ENCODE assay signal across 1 cellular context in the genomic region with DNA sequence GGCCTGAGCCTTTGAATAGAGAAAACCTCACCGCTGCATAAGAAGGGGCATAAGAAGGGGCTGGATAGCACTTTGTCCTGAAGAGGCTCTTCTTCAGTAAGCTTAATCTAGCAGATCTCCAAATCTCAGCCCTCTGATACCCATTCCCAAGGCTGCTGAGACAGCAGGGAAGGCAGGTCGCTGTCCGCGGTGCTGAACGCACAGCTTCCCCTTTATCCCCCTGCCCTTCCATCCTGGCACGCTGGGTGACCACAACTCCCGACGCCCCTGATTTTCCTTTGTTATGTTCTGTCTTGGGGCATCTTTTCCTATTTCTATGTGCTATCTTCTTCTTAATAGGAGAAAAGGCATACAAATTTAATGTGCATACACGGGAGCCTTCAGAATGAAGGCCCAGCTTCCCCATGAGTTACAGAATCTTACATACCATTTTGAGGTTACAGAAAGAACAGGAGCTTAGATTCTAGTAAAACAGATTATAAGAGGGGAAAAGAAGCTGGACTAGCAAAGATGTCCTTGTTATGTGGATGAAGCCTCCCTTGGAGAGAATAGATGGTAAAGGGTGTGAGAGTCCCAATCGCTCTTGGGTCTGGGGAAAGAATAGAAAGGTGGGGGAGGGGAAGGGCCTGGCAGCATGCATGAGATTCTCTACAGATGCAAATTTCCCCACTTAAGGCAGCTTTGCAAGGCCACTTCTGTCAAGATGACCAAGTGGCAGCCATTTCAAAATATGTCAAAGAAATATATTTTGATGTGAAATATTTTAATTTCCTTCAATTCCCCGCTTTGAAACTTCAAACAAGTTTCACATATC.
TF ChIP-seq lines count a peak whose summit lies in the region.

No MANE protein-coding gene starts in this region.

TF ChIP-seq in HepG2, 621 proteins besides CTCF, POLR2A, EP300 and RAD21 (continued from another document and continues in another):
- TF ChIP-seq WIZ (CRISPR knock-in tag; IDR thresholded peaks at IDR 0.05) (peak; percentile 90; the same call in 1 of the 2 replicates), ZNF430 (CRISPR knock-in tag; IDR thresholded peaks at IDR 0.05) (no peak), ZNF589 (CRISPR knock-in tag; conservative IDR thresholded peaks at IDR 0.05) (peak; percentile 67; the same call in 1 of the 2 replicates), SKI (IDR thresholded peaks at IDR 0.05; ENCODE audit: partially characterized antibody) (no peak), ZNF264 (CRISPR knock-in tag; IDR thresholded peaks at IDR 0.05) (peak; percentile 76; the same call in 1 of the 2 replicates), ISL2 (CRISPR knock-in tag; IDR thresholded peaks at IDR 0.05) (peak; percentile 45; the same call in 1 of the 2 replicates), ZFX (CRISPR knock-in tag; IDR thresholded peaks at IDR 0.05; ENCODE audit: low read depth) (no peak), KLF12 (CRISPR knock-in tag; IDR thresholded peaks at IDR 0.05; ENCODE audit: borderline replicate concordance) (peak; percentile 84), HOXA3 (CRISPR knock-in tag; IDR thresholded peaks at IDR 0.05) (peak; percentile 50; the same call in 1 of the 2 replicates), MTF2 (CRISPR knock-in tag; IDR thresholded peaks at IDR 0.05; ENCODE audit: borderline replicate concordance) (no peak), MYNN (CRISPR knock-in tag; IDR thresholded peaks at IDR 0.05; ENCODE audit: low read depth) (no peak), ZNF709 (CRISPR knock-in tag; IDR thresholded peaks at IDR 0.05) (no peak), YY1 (IDR thresholded peaks at IDR 0.05; ENCODE audit: insufficient read depth, insufficient replicate concordance, low read depth, low read length) (no peak), FOXP1 (IDR thresholded peaks at IDR 0.05) (no peak), FOXP1 (CRISPR knock-in tag; IDR thresholded peaks at IDR 0.05) (no peak), ZNF724P (CRISPR knock-in tag; IDR thresholded peaks at IDR 0.05; ENCODE audit: borderline replicate concordance) (peak; percentile 46; the same call in 1 of the 2 replicates), ZNF670 (CRISPR knock-in tag; IDR thresholded peaks at IDR 0.05; ENCODE audit: borderline replicate concordance) (no peak), ZNF567 (CRISPR knock-in tag; IDR thresholded peaks at IDR 0.05; ENCODE audit: borderline replicate concordance) (no peak), JDP2 (CRISPR knock-in tag; IDR thresholded peaks at IDR 0.05; ENCODE audit: borderline replicate concordance) (no peak), TOPORS (CRISPR knock-in tag; IDR thresholded peaks at IDR 0.05) (no peak), HOXA7 (CRISPR knock-in tag; IDR thresholded peaks at IDR 0.05) (no peak), ZNF510 (CRISPR knock-in tag; IDR thresholded peaks at IDR 0.05; ENCODE audit: low read depth) (no peak), ZNF10 (CRISPR knock-in tag; IDR thresholded peaks at IDR 0.05; ENCODE audit: borderline replicate concordance, low read depth) (no peak), ZNF766 (CRISPR knock-in tag; IDR thresholded peaks at IDR 0.05; ENCODE audit: borderline replicate concordance) (peak; percentile 52; the same call in 1 of the 2 replicates), FOXC1 (CRISPR knock-in tag; IDR thresholded peaks at IDR 0.05; ENCODE audit: borderline replicate concordance) (no peak), CHCHD3 (CRISPR knock-in tag; IDR thresholded peaks at IDR 0.05) (no peak), ZNF891 (CRISPR knock-in tag; IDR thresholded peaks at IDR 0.05) (peak; percentile 21; the same call in 1 of the 2 replicates), SOX13 (IDR thresholded peaks at IDR 0.05) (no peak), SOX13 (CRISPR knock-in tag; conservative IDR thresholded peaks at IDR 0.05 in 1 of 2, IDR thresholded peaks at IDR 0.05 in 1 of 2) (peak in 1 of 2 experiments; percentile 27; a peak in 1 of 4 replicates), SIX4 (CRISPR knock-in tag; IDR thresholded peaks at IDR 0.05) (0 out of 2 replicates have a peak, but pooled peaks have one; percentile 48), SRSF9 (IDR thresholded peaks at IDR 0.05; ENCODE audit: borderline replicate concordance, insufficient read depth, low read depth, low read length, poor library complexity, severe bottlenecking) (no peak), TCF12 (IDR thresholded peaks at IDR 0.05) (no peak), TCF12 (CRISPR knock-in tag; IDR thresholded peaks at IDR 0.05) (no peak), ZNF263 (CRISPR knock-in tag; IDR thresholded peaks at IDR 0.05) (0 out of 2 replicates have a peak, but pooled peaks have one; percentile 38), ZNF282 (IDR thresholded peaks at IDR 0.05; ENCODE audit: partially characterized antibody) (no peak), NFIB (CRISPR knock-in tag; IDR thresholded peaks at IDR 0.05; ENCODE audit: borderline replicate concordance) (no peak), NBN (conservative IDR thresholded peaks at IDR 0.05) (no peak), KDM4B (CRISPR knock-in tag; IDR thresholded peaks at IDR 0.05) (peak; percentile 84; the same call in 1 of the 2 replicates), ZNF749 (CRISPR knock-in tag; IDR thresholded peaks at IDR 0.05; ENCODE audit: borderline replicate concordance) (peak; percentile 67; the same call in 1 of the 2 replicates), HDAC2 (CRISPR knock-in tag; IDR thresholded peaks at IDR 0.05) (peak; percentile 68; the same call in 1 of the 2 replicates), PHF8 (CRISPR knock-in tag; IDR thresholded peaks at IDR 0.05) (no peak), ZNF550 (CRISPR knock-in tag; IDR thresholded peaks at IDR 0.05; ENCODE audit: borderline replicate concordance) (no peak), SIX1 (CRISPR knock-in tag; IDR thresholded peaks at IDR 0.05; ENCODE audit: borderline replicate concordance) (0 out of 2 replicates have a peak, but pooled peaks have one; percentile 16), NFE2L1 (CRISPR knock-in tag; IDR thresholded peaks at IDR 0.05; ENCODE audit: borderline replicate concordance) (no peak), CBFB (CRISPR knock-in tag; IDR thresholded peaks at IDR 0.05) (no peak), ZNF678 (CRISPR knock-in tag; IDR thresholded peaks at IDR 0.05) (no peak), MED13 (CRISPR knock-in tag; IDR thresholded peaks at IDR 0.05) (0 out of 2 replicates have a peak, but pooled peaks have one; percentile 37), TARDBP (CRISPR knock-in tag; IDR thresholded peaks at IDR 0.05) (no peak), ZNF326 (CRISPR knock-in tag; IDR thresholded peaks at IDR 0.05; ENCODE audit: borderline replicate concordance) (no peak), ZNF816 (CRISPR knock-in tag; IDR thresholded peaks at IDR 0.05; ENCODE audit: borderline replicate concordance) (no peak), CAMTA2 (CRISPR knock-in tag; IDR thresholded peaks at IDR 0.05; ENCODE audit: borderline replicate concordance) (no peak)
- TF ChIP-seq, protein P1, sequence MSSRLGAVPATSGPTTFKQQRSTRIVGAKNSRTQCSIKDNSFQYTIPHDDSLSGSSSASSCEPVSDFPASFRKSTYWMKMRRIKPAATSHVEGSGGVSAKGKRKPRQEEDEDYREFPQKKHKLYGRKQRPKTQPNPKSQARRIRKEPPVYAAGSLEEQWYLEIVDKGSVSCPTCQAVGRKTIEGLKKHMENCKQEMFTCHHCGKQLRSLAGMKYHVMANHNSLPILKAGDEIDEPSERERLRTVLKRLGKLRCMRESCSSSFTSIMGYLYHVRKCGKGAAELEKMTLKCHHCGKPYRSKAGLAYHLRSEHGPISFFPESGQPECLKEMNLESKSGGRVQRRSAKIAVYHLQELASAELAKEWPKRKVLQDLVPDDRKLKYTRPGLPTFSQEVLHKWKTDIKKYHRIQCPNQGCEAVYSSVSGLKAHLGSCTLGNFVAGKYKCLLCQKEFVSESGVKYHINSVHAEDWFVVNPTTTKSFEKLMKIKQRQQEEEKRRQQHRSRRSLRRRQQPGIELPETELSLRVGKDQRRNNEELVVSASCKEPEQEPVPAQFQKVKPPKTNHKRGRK (CRISPR knock-in tag; IDR thresholded peaks at IDR 0.05): no peak
- TF ChIP-seq, protein P2, sequence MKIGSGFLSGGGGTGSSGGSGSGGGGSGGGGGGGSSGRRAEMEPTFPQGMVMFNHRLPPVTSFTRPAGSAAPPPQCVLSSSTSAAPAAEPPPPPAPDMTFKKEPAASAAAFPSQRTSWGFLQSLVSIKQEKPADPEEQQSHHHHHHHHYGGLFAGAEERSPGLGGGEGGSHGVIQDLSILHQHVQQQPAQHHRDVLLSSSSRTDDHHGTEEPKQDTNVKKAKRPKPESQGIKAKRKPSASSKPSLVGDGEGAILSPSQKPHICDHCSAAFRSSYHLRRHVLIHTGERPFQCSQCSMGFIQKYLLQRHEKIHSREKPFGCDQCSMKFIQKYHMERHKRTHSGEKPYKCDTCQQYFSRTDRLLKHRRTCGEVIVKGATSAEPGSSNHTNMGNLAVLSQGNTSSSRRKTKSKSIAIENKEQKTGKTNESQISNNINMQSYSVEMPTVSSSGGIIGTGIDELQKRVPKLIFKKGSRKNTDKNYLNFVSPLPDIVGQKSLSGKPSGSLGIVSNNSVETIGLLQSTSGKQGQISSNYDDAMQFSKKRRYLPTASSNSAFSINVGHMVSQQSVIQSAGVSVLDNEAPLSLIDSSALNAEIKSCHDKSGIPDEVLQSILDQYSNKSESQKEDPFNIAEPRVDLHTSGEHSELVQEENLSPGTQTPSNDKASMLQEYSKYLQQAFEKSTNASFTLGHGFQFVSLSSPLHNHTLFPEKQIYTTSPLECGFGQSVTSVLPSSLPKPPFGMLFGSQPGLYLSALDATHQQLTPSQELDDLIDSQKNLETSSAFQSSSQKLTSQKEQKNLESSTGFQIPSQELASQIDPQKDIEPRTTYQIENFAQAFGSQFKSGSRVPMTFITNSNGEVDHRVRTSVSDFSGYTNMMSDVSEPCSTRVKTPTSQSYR (CRISPR knock-in tag; IDR thresholded peaks at IDR 0.05; ENCODE audit: borderline replicate concordance): peak; percentile 71; the same call in 1 of the 2 replicates
- TF ChIP-seq, protein P3, sequence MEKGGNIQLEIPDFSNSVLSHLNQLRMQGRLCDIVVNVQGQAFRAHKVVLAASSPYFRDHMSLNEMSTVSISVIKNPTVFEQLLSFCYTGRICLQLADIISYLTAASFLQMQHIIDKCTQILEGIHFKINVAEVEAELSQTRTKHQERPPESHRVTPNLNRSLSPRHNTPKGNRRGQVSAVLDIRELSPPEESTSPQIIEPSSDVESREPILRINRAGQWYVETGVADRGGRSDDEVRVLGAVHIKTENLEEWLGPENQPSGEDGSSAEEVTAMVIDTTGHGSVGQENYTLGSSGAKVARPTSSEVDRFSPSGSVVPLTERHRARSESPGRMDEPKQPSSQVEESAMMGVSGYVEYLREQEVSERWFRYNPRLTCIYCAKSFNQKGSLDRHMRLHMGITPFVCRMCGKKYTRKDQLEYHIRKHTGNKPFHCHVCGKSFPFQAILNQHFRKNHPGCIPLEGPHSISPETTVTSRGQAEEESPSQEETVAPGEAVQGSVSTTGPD (CRISPR knock-in tag; IDR thresholded peaks at IDR 0.05): no peak
- TF ChIP-seq, protein P4, sequence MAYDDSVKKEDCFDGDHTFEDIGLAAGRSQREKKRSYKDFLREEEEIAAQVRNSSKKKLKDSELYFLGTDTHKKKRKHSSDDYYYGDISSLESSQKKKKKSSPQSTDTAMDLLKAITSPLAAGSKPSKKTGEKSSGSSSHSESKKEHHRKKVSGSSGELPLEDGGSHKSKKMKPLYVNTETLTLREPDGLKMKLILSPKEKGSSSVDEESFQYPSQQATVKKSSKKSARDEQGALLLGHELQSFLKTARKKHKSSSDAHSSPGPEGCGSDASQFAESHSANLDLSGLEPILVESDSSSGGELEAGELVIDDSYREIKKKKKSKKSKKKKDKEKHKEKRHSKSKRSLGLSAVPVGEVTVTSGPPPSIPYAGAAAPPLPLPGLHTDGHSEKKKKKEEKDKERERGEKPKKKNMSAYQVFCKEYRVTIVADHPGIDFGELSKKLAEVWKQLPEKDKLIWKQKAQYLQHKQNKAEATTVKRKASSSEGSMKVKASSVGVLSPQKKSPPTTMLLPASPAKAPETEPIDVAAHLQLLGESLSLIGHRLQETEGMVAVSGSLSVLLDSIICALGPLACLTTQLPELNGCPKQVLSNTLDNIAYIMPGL (CRISPR knock-in tag; IDR thresholded peaks at IDR 0.05; ENCODE audit: borderline replicate concordance in 1 of 2, low read depth in 1 of 2): no peak
- TF ChIP-seq, protein P5, sequence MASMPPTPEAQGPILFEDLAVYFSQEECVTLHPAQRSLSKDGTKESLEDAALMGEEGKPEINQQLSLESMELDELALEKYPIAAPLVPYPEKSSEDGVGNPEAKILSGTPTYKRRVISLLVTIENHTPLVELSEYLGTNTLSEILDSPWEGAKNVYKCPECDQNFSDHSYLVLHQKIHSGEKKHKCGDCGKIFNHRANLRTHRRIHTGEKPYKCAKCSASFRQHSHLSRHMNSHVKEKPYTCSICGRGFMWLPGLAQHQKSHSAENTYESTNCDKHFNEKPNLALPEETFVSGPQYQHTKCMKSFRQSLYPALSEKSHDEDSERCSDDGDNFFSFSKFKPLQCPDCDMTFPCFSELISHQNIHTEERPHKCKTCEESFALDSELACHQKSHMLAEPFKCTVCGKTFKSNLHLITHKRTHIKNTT (CRISPR knock-in tag; IDR thresholded peaks at IDR 0.05): no peak
- TF ChIP-seq, protein P6, sequence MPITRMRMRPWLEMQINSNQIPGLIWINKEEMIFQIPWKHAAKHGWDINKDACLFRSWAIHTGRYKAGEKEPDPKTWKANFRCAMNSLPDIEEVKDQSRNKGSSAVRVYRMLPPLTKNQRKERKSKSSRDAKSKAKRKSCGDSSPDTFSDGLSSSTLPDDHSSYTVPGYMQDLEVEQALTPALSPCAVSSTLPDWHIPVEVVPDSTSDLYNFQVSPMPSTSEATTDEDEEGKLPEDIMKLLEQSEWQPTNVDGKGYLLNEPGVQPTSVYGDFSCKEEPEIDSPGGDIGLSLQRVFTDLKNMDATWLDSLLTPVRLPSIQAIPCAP (CRISPR knock-in tag; IDR thresholded peaks at IDR 0.05; ENCODE audit: low read depth): no peak
- TF ChIP-seq, protein P7, sequence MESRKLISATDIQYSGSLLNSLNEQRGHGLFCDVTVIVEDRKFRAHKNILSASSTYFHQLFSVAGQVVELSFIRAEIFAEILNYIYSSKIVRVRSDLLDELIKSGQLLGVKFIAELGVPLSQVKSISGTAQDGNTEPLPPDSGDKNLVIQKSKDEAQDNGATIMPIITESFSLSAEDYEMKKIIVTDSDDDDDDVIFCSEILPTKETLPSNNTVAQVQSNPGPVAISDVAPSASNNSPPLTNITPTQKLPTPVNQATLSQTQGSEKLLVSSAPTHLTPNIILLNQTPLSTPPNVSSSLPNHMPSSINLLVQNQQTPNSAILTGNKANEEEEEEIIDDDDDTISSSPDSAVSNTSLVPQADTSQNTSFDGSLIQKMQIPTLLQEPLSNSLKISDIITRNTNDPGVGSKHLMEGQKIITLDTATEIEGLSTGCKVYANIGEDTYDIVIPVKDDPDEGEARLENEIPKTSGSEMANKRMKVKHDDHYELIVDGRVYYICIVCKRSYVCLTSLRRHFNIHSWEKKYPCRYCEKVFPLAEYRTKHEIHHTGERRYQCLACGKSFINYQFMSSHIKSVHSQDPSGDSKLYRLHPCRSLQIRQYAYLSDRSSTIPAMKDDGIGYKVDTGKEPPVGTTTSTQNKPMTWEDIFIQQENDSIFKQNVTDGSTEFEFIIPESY (CRISPR knock-in tag; IDR thresholded peaks at IDR 0.05): no peak
- TF ChIP-seq, protein P8, sequence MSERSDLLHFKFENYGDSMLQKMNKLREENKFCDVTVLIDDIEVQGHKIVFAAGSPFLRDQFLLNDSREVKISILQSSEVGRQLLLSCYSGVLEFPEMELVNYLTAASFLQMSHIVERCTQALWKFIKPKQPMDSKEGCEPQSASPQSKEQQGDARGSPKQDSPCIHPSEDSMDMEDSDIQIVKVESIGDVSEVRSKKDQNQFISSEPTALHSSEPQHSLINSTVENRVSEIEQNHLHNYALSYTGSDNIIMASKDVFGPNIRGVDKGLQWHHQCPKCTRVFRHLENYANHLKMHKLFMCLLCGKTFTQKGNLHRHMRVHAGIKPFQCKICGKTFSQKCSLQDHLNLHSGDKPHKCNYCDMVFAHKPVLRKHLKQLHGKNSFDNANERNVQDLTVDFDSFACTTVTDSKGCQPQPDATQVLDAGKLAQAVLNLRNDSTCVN (CRISPR knock-in tag; IDR thresholded peaks at IDR 0.05; ENCODE audit: borderline replicate concordance): peak; percentile 78
